In the genomic region with DNA sequence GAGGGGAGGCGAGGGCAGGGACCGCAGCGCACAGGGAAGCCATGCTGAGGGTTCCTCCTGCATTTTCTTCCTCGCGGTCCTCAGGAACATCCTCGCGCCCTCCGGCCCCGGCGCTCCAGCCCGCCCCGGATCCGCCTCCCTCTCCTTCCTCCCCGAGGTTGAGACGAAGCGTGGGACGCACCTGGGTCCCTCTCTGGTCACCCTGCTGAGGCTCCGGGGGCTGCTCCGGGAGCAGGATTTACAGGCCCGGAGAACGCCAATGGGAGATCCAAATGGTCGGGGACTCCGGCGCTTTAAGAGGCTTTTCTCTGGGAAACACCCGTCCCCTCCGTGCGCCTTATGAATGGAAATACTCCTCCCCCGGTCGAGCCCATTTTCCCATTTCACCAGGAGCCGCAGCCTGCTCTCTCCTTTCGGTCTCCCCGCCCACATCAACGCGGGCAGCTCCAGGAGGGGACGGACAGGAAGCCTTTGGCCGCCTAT, we compare ENCODE assay signal across 10 cellular contexts. TPM values are rescaled to one million over a fixed set of nuclear protein-coding genes. Genes with fewer than 3 reads are reported as not detected.
DNase-seq lines count a peak whose midpoint lies in the region; ATAC-seq and TF ChIP-seq lines count a peak whose summit lies in the region.
"Had no signal": no experiment of that assay in that cellular context is flagged by ENCODE, and none has a peak within 500 bp of the region (broad histone marks: within the 10 kb centered on the region; RNA-seq: fewer than 3 reads in every experiment).

No MANE protein-coding gene starts in this region.

- no peaks in the 10 kb centered on the region for H3K36me3 ChIP-seq in mammary epithelial cell (ENCODE audit: insufficient read depth, low read length)
- H3K36me3 ChIP-seq: SJSA1 had no signal

- 0% methylated on average over 9 of the region's 36 CpGs for WGBS in mammary epithelial cell (ENCODE audit: low coverage, missing lambda C conversion rate)

- BruUV-seq in mammary epithelial cell (replicated peaks; lab: Mats Ljungman, UMichigan): no TSS peak

- H2AFZ ChIP-seq in mammary epithelial cell (ENCODE audit: low read depth, low read length): peak overlapping the region; percentile 44

- intact Hi-C loops in mammary epithelial cell (cut with micrococcal nuclease): no loop called here

- DNase-seq in COLO668 (lab: John Stamatoyannopoulos, UW; ENCODE audit: unreplicated experiment) (peak; percentile 79), NCI-H2107 (lab: John Stamatoyannopoulos, UW) (peak; percentile 79), mammary epithelial cell (no peak), mesothelial cell of epicardium (ENCODE audit: low spot score in 2 of 2, unreplicated experiment in 2 of 2) (peak; percentile 22 to 40), amniotic stem cell (lab: John Stamatoyannopoulos, UW) (no peak), SIG-M5 (lab: John Stamatoyannopoulos, UW) (no peak)

- no peaks in the 10 kb centered on the region for H3K9me3 ChIP-seq in mammary epithelial cell (replicated peaks; ENCODE audit: insufficient read depth, low read length)
- H3K9me3 ChIP-seq: SJSA1 had no signal

- CTCF ChIA-PET in mammary epithelial cell (lab: Charles Lee; ENCODE audit: low non-redundant PET): no interaction called here

- H3K4me3 ChIP-seq in mammary epithelial cell (replicated peaks in 1 of 3; ENCODE audit: insufficient read depth in 1 of 3, low read depth in 2 of 3, low read length in 3 of 3): peak overlapping the region; percentile 15 to 31 (median 16)
- H3K4me3 ChIP-seq: SJSA1 had no signal

- H3K9ac ChIP-seq in mammary epithelial cell (ENCODE audit: insufficient read depth, low read length): no peak overlapping the region

- no peaks in the 10 kb centered on the region for H3K36me3 Mint-ChIP-seq in mesothelial cell of epicardium

- dilution Hi-C loops in mammary epithelial cell (cut with HindIII; ENCODE audit: low sequenced_read_pairs): no loop called here

- H3K9me3 Mint-ChIP-seq in mesothelial cell of epicardium: peaks cover 17% of the 10 kb centered on the region

- no peak overlapping the region for H3K27ac Mint-ChIP-seq in mesothelial cell of epicardium

- H3K4me3 Mint-ChIP-seq in mesothelial cell of epicardium: peak overlapping the region; percentile 69

- H3K4me1 Mint-ChIP-seq in mesothelial cell of epicardium: peaks cover 6% of the 10 kb centered on the region

- ATAC-seq in HG02588 (IDR thresholded peaks at IDR 0.05; ENCODE audit: unreplicated experiment): no peak
- no peak for ATAC-seq in GM19467 (IDR thresholded peaks at IDR 0.05; ENCODE audit: unreplicated experiment)

- no peaks in the 10 kb centered on the region for H3K4me1 ChIP-seq in mammary epithelial cell (ENCODE audit: insufficient read depth, low read length)
- H3K4me1 ChIP-seq: SJSA1 had no signal

- in situ Hi-C loops in mammary epithelial cell (cut with MboI; ENCODE audit: low sequenced_read_pairs in 2 of 2): no loop called here

- H3K27ac ChIP-seq in mammary epithelial cell (ENCODE audit: insufficient read depth, low read depth, low read length): no peak overlapping the region
- H3K27ac ChIP-seq: SJSA1 had no signal

- H3K27me3 Mint-ChIP-seq in mesothelial cell of epicardium (ENCODE audit: low read depth): peaks cover 75% of the 10 kb centered on the region

- H4K20me1 ChIP-seq in mammary epithelial cell (ENCODE audit: insufficient read depth, low read length): no peaks in the 10 kb centered on the region

- no peak for TF ChIP-seq CTCF in mammary epithelial cell (conservative IDR thresholded peaks at IDR 0.05 in 1 of 2, IDR thresholded peaks at IDR 0.05 in 1 of 2; ENCODE audit: extremely low read depth in 1 of 2, insufficient read depth in 1 of 2, low read depth in 1 of 2, low read length in 2 of 2)
- TF ChIP-seq CTCF in mesothelial cell of epicardium (IDR thresholded peaks at IDR 0.05; ENCODE audit: unreplicated experiment): no peak

- peaks cover 21% of the 10 kb centered on the region for H3K27me3 ChIP-seq in mammary epithelial cell (ENCODE audit: insufficient read depth, low read length)

- H3K79me2 ChIP-seq in mammary epithelial cell (ENCODE audit: insufficient read depth, low read length): no peaks in the 10 kb centered on the region

- peak overlapping the region; percentile 60 for H3K4me2 ChIP-seq in mammary epithelial cell (ENCODE audit: insufficient read depth, low read depth, low read length)

RNA-seq across cellular contexts. Expression of a gene that starts 0.4 kb away (rescaled TPM):
- total RNA-seq in mammary epithelial cell: under 1 TPM; 0.12 to 0.33 TPM
- polyA plus RNA-seq in mammary epithelial cell: 0.02 TPM
- polyA minus RNA-seq in mammary epithelial cell: not detected
- total RNA-seq in mesothelial cell of epicardium: 0.69 to 0.92 TPM (median 0.72 TPM) in 3 replicates
- total RNA-seq: ureter had no signal

Comparison
In these comparisons a context has a peak if more than half of its experiments do, and no peak if none do; other contexts are left out.
1. DNase-seq: peak in COLO668 (single experiment), NCI-H2107 (single experiment) and mesothelial cell of epicardium (2 of 2); none in mammary epithelial cell (single experiment), amniotic stem cell (single experiment) and SIG-M5 (single experiment).